ENCODE assay signal across 8 cellular contexts in genomic region chr19:3035542-3036118, GRCh38.
DNase-seq lines count a peak whose midpoint lies in the region; ATAC-seq lines count a peak whose summit lies in the region.

No MANE protein-coding gene starts in this region.

- no peaks in the 10 kb centered on the region for H3K36me3 ChIP-seq in BLaER1

- peaks cover 23% of the 10 kb centered on the region for H3K27me3 ChIP-seq in BLaER1

- H3K4me1 ChIP-seq in BLaER1: peaks cover 36% of the 10 kb centered on the region

- peak overlapping the region; percentile 83 for H3K27ac ChIP-seq in BLaER1

- H3K9ac ChIP-seq in BLaER1: peak overlapping the region; percentile 76

- H3K9me3 ChIP-seq in BLaER1: no peaks in the 10 kb centered on the region

- H3K4me2 ChIP-seq in BLaER1: peak overlapping the region; percentile 100

- peak overlapping the region; percentile 72 for H3K4me3 ChIP-seq in BLaER1

- no peaks in the 10 kb centered on the region for H4K20me1 ChIP-seq in BLaER1

- ATAC-seq in GM19351 (IDR thresholded peaks at IDR 0.05; ENCODE audit: unreplicated experiment) (peak; percentile 87), HG03520 (IDR thresholded peaks at IDR 0.05; ENCODE audit: unreplicated experiment) (peak; percentile 93)

- DNase-seq in NCI-H69 (lab: John Stamatoyannopoulos, UW): peak; percentile 100
- DNase-seq in activated CD4-positive, alpha-beta T cell treated with anti-CD3 and anti-CD28 coated beads, Interleukin-2, amount 50 U/mL, for 1 hour: peak; percentile 91
- DNase-seq in dedifferentiated amniotic fluid mesenchymal stem cell (ENCODE audit: extremely low spot score): peak; percentile 99
- DNase-seq in left kidney (ENCODE audit: low read depth, low spot score): peak; percentile 100
- peak; percentile 97 for DNase-seq in stimulated activated CD4-positive, alpha-beta T cell treated with anti-CD3 and anti-CD28 coated beads, Interleukin-1b, Interleukin-23, amount 100 ng/mL, for 48 hours

Comparison
In these comparisons a context has a peak if more than half of its experiments do, and no peak if none do; other contexts are left out.
1. Peak in every context shown above with its lines: DNase-seq, ATAC-seq, H3K4me3 ChIP-seq and H3K27ac ChIP-seq.